ENCODE assay signal across 8 cellular contexts in the genomic region with DNA sequence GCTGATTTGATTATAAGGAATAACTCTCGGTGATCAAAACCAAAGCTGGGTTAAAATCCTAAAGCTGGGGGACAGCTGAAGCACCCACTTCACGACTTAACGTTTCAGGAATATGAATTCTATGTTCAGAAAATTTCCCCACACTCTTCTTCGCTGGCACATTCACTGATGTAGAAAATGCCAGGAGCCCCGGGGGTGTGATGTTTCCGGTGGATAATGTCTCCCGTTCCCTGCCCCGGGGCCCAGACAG.
DNase-seq lines count a peak whose midpoint lies in the region; ATAC-seq and TF ChIP-seq lines count a peak whose summit lies in the region.

No MANE protein-coding gene starts in this region.

- peaks cover 42% of the 10 kb centered on the region for H3K27me3 Mint-ChIP-seq in activated CD8-positive, alpha-beta T cell treated with anti-CD3 and anti-CD28 coated beads for 36 hours
- H3K27me3 Mint-ChIP-seq in activated CD8-positive, alpha-beta T cell treated with anti-CD3 and anti-CD28 coated beads, Interleukin-2, amount 10 ng/mL, durations not matched to agents 7 days and 5 days (ENCODE audit: low read depth): peaks cover 50% of the 10 kb centered on the region
- H3K27me3 Mint-ChIP-seq in type B pancreatic cell: peaks cover 68% of the 10 kb centered on the region

- H3K4me2 ChIP-seq in mammary epithelial cell (ENCODE audit: insufficient read depth, low read depth, low read length): peak overlapping the region; percentile 100

- H3K9me3 ChIP-seq in mammary epithelial cell (replicated peaks; ENCODE audit: insufficient read depth, low read length) (no peaks in the 10 kb centered on the region), lung (ENCODE audit: control insufficient read depth in 2 of 2, insufficient read depth in 1 of 2, low read length in 1 of 2) (peaks cover 0 to 3% of the 10 kb centered on the region in 2 donors)

- TF ChIP-seq CTCF in activated CD8-positive, alpha-beta T cell treated with anti-CD3 and anti-CD28 coated beads for 36 hours (IDR thresholded peaks at IDR 0.05): no peak
- no peak for TF ChIP-seq CTCF in mammary epithelial cell (conservative IDR thresholded peaks at IDR 0.05 in 1 of 2, IDR thresholded peaks at IDR 0.05 in 1 of 2; ENCODE audit: extremely low read depth in 1 of 2, insufficient read depth in 1 of 2, low read depth in 1 of 2, low read length in 2 of 2)
- TF ChIP-seq CTCF in lung (IDR thresholded peaks at IDR 0.05; ENCODE audit: control extremely low read depth, extremely low read depth): no peak
- TF ChIP-seq CTCF in type B pancreatic cell (conservative IDR thresholded peaks at IDR 0.05): no peak

- H3K4me3 Mint-ChIP-seq in activated CD8-positive, alpha-beta T cell treated with anti-CD3 and anti-CD28 coated beads for 36 hours: peak overlapping the region; percentile 42
- H3K4me3 Mint-ChIP-seq in activated CD8-positive, alpha-beta T cell treated with anti-CD3 and anti-CD28 coated beads, Interleukin-2, amount 10 ng/mL, durations not matched to agents 7 days and 5 days: no peak overlapping the region
- H3K4me3 Mint-ChIP-seq in type B pancreatic cell: peak overlapping the region; percentile 86

- no peaks in the 10 kb centered on the region for H3K36me3 Mint-ChIP-seq in activated CD8-positive, alpha-beta T cell treated with anti-CD3 and anti-CD28 coated beads for 36 hours (ENCODE audit: low read depth)
- H3K36me3 Mint-ChIP-seq in activated CD8-positive, alpha-beta T cell treated with anti-CD3 and anti-CD28 coated beads, Interleukin-2, amount 10 ng/mL, durations not matched to agents 7 days and 5 days (ENCODE audit: low read depth): no peaks in the 10 kb centered on the region
- H3K36me3 Mint-ChIP-seq in type B pancreatic cell: no peaks in the 10 kb centered on the region

- dilution Hi-C loops in mammary epithelial cell (cut with HindIII; ENCODE audit: low sequenced_read_pairs): no loop called here

- WGBS in mammary epithelial cell (ENCODE audit: low coverage, missing lambda C conversion rate): 4% methylated on average over 7 of the region's 8 CpGs
- WGBS in lung, 2 donors: 2 to 3% methylated on average over 8 of the region's 8 CpGs

- H3K27ac ChIP-seq in mammary epithelial cell (ENCODE audit: insufficient read depth, low read depth, low read length) (no peak overlapping the region), lung (ENCODE audit: low read depth in 1 of 2, low read length in 1 of 2) (peak overlapping the region; percentile 80 to 86)

- no peaks in the 10 kb centered on the region for H3K9me3 Mint-ChIP-seq in activated CD8-positive, alpha-beta T cell treated with anti-CD3 and anti-CD28 coated beads for 36 hours
- no peaks in the 10 kb centered on the region for H3K9me3 Mint-ChIP-seq in activated CD8-positive, alpha-beta T cell treated with anti-CD3 and anti-CD28 coated beads, Interleukin-2, amount 10 ng/mL, durations not matched to agents 7 days and 5 days (ENCODE audit: insufficient read depth)
- no peaks in the 10 kb centered on the region for H3K9me3 Mint-ChIP-seq in type B pancreatic cell

- peaks cover 15% of the 10 kb centered on the region for H3K4me1 Mint-ChIP-seq in activated CD8-positive, alpha-beta T cell treated with anti-CD3 and anti-CD28 coated beads for 36 hours (ENCODE audit: low read depth)
- peaks cover 11% of the 10 kb centered on the region for H3K4me1 Mint-ChIP-seq in activated CD8-positive, alpha-beta T cell treated with anti-CD3 and anti-CD28 coated beads, Interleukin-2, amount 10 ng/mL, durations not matched to agents 7 days and 5 days (ENCODE audit: low read depth)
- peaks cover 21% of the 10 kb centered on the region for H3K4me1 Mint-ChIP-seq in type B pancreatic cell (ENCODE audit: unreplicated experiment)

- H4K20me1 ChIP-seq in mammary epithelial cell (ENCODE audit: insufficient read depth, low read length): no peaks in the 10 kb centered on the region

- H3K36me3 ChIP-seq in mammary epithelial cell (ENCODE audit: insufficient read depth, low read length) (no peaks in the 10 kb centered on the region), lung (ENCODE audit: control insufficient read depth in 2 of 2, insufficient read depth in 2 of 2, low read length in 2 of 2) (peaks cover 0 to 1% of the 10 kb centered on the region in 2 donors)

- no peak for ATAC-seq in activated CD8-positive, alpha-beta T cell treated with anti-CD3 and anti-CD28 coated beads for 36 hours
- no peak for ATAC-seq in activated CD8-positive, alpha-beta T cell treated with anti-CD3 and anti-CD28 coated beads, Interleukin-2, amount 10 ng/mL, durations not matched to agents 7 days and 5 days
- no peak for ATAC-seq in lung (ENCODE audit: insufficient read depth, low FRiP score)

- no peak for DNase-seq in activated CD8-positive, alpha-beta T cell treated with anti-CD3 and anti-CD28 coated beads for 36 hours
- no peak for DNase-seq in activated CD8-positive, alpha-beta T cell treated with anti-CD3 and anti-CD28 coated beads, Interleukin-2, amount 10 ng/mL, durations not matched to agents 7 days and 5 days
- peak; percentile 22 for DNase-seq in mammary epithelial cell
- no peak for DNase-seq in lung (ENCODE audit: low spot score)
- no peak for DNase-seq in type B pancreatic cell (ENCODE audit: extremely low spot score, unreplicated experiment)
- no peak for DNase-seq in NCI-H2196 (lab: John Stamatoyannopoulos, UW; ENCODE audit: unreplicated experiment)
- DNase-seq in T-helper 9 cell: no peak
- no peak for DNase-seq in activated gamma-delta T cell treated with Interleukin-2 at 50 U/mL for 16 hours

- H2AFZ ChIP-seq in mammary epithelial cell (ENCODE audit: low read depth, low read length): peak overlapping the region; percentile 97

- intact Hi-C loops in activated CD8-positive, alpha-beta T cell treated with anti-CD3 and anti-CD28 coated beads for 36 hours (cut with micrococcal nuclease): no loop called here
- intact Hi-C loops in mammary epithelial cell (cut with micrococcal nuclease): loop anchor here (2.0 to 5.0 kb wide), 2 partner anchors 77 to 277 kb away; no protein-coding TSS in a partner anchor

- no peaks in the 10 kb centered on the region for H3K79me2 ChIP-seq in mammary epithelial cell (ENCODE audit: insufficient read depth, low read length)

- no peak overlapping the region for H3K27ac Mint-ChIP-seq in activated CD8-positive, alpha-beta T cell treated with anti-CD3 and anti-CD28 coated beads for 36 hours
- no peak overlapping the region for H3K27ac Mint-ChIP-seq in activated CD8-positive, alpha-beta T cell treated with anti-CD3 and anti-CD28 coated beads, Interleukin-2, amount 10 ng/mL, durations not matched to agents 7 days and 5 days
- peak overlapping the region; percentile 33 for H3K27ac Mint-ChIP-seq in type B pancreatic cell

- H3K9ac ChIP-seq in mammary epithelial cell (ENCODE audit: insufficient read depth, low read length): peak overlapping the region; percentile 5

- H3K4me3 ChIP-seq in mammary epithelial cell (replicated peaks in 1 of 3; ENCODE audit: insufficient read depth in 1 of 3, low read depth in 2 of 3, low read length in 3 of 3) (peak overlapping the region; percentile 47 to 65 (median 58)), lung (peak overlapping the region; percentile 20)

- in situ Hi-C loops in mammary epithelial cell (cut with MboI; ENCODE audit: low sequenced_read_pairs in 2 of 2): loop anchor here (25.0 kb wide), 2 partner anchors 367 to 542 kb away; no protein-coding TSS in a partner anchor

- POLR2A ChIA-PET in activated CD8-positive, alpha-beta T cell treated with anti-CD3 and anti-CD28 coated beads for 36 hours (lab: Charles Lee): no interaction called here
- POLR2A ChIA-PET in activated CD8-positive, alpha-beta T cell treated with anti-CD3 and anti-CD28 coated beads, Interleukin-2, amount 10 ng/mL, durations not matched to agents 7 days and 5 days (lab: Charles Lee): no interaction called here

- H3K27me3 ChIP-seq in mammary epithelial cell (ENCODE audit: insufficient read depth, low read length) (no peaks in the 10 kb centered on the region), lung (ENCODE audit: control insufficient read depth, insufficient read depth) (no peaks in the 10 kb centered on the region)

- CTCF ChIA-PET in activated CD8-positive, alpha-beta T cell treated with anti-CD3 and anti-CD28 coated beads for 36 hours (lab: Charles Lee): no interaction called here
- CTCF ChIA-PET in activated CD8-positive, alpha-beta T cell treated with anti-CD3 and anti-CD28 coated beads, Interleukin-2, amount 10 ng/mL, durations not matched to agents 7 days and 5 days (lab: Charles Lee): interaction anchor here (2.2 kb wide), 1 partner anchor 364 kb away, joined by 5 read pairs; no protein-coding TSS in a partner anchor
- CTCF ChIA-PET in mammary epithelial cell (lab: Charles Lee; ENCODE audit: low non-redundant PET): no interaction called here

- peaks cover 14% of the 10 kb centered on the region for H3K4me1 ChIP-seq in mammary epithelial cell (ENCODE audit: insufficient read depth, low read length)
- peaks cover 2 to 7% of the 10 kb centered on the region in 2 donors for H3K4me1 ChIP-seq in lung (ENCODE audit: control insufficient read depth in 2 of 2, insufficient read depth in 2 of 2, low read length in 2 of 2)

- no TSS peak for BruUV-seq in mammary epithelial cell (replicated peaks; lab: Mats Ljungman, UMichigan)
